9 cellular contexts compared by ENCODE assay signal in the genomic region with DNA sequence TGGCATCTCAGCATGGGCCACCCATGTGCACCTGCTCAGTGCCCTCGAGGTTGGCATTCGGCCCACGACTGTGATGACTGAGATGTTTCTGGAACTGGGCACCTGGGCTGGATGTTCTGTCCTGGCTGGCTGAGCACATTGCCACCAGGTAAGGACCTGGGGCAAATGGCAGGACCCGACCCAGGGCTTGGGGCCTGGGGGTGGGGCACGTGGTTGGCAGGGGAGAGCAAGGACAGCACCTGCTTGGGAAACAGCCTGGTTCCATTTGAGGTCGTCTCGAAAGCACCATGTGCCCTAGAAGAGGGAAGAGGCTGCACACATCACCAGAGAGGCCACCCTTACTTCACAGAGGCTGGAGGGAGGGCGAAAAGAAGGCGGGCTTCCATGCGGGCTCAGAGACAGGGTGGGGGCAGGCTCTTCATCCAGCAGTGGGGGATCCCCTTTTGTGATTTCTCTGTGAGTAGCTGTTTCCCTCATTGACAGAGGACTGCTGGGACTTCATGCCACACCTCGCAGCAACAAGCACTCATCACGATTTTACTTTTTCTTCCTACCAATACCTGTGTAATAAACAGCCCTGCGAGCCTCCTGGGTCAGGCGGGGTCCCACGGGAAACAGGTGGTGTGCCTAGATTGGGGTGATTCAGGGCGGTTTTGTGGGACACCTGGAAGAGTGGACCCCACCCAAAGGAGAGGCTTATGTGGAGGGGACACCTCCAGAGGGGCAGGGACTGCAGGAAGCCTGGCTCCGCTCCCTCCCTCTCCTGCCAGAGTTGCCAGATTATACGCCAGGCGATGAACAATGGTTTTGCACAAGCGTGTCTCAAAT. TPM values are rescaled to one million over a fixed set of nuclear protein-coding genes. Genes with fewer than 3 reads are reported as not detected.
DNase-seq lines count a peak whose midpoint lies in the region; ATAC-seq, FAIRE-seq and TF ChIP-seq lines count a peak whose summit lies in the region.
"Had no signal": no experiment of that assay in that cellular context is flagged by ENCODE, and none has a peak within 500 bp of the region (broad histone marks: within the 10 kb centered on the region; RNA-seq: fewer than 3 reads in every experiment).

No MANE protein-coding gene starts in this region.

- H3K4me3 Mint-ChIP-seq in osteocyte (ENCODE audit: unreplicated experiment): no peak overlapping the region

- TF ChIP-seq CTCF in GM12865 (IDR thresholded peaks at IDR 0.05; ENCODE audit: insufficient read depth, low read depth, low read length, missing control alignments) (no peak), osteocyte (IDR thresholded peaks at IDR 0.05) (no peak)

- H3K27ac Mint-ChIP-seq in osteocyte (ENCODE audit: unreplicated experiment): peak overlapping the region; percentile 93

- no peak for FAIRE-seq in H54 (lab: Jason Lieb, UNC)

- H3K27ac ChIP-seq in KOPT-K1 (ENCODE audit: low read depth, low read length, poor library complexity, severe bottlenecking): peak overlapping the region; percentile 100

- no peak for ATAC-seq in HG03432 (IDR thresholded peaks at IDR 0.05; ENCODE audit: unreplicated experiment)

- DNase-seq in GM12865 (ENCODE audit: low read depth) (peak; percentile 80), osteocyte (ENCODE audit: extremely low spot score, unreplicated experiment) (no peak), hippocampal formation (lab: John Stamatoyannopoulos, UW) (no peak), H54 (ENCODE audit: insufficient read length, low spot score) (no peak), NCI-H1092 (lab: John Stamatoyannopoulos, UW) (no peak)
- DNase-seq in activated naive CD8-positive, alpha-beta T cell treated with anti-CD3 and anti-CD28 coated beads, Interleukin-2, amount 50 U/mL, for 16 hours (ENCODE audit: low read depth, low spot score): peak; percentile 14
- DNase-seq: NCI-H446 had no signal

- peaks cover 16% of the 10 kb centered on the region for H3K4me1 Mint-ChIP-seq in osteocyte (ENCODE audit: unreplicated experiment)

- peak overlapping the region; percentile 69 for H3K4me3 ChIP-seq in GM12865 (ENCODE audit: low read depth, low read length)

- H3K36me3 Mint-ChIP-seq in osteocyte (ENCODE audit: unreplicated experiment): peaks cover 7% of the 10 kb centered on the region

- TF ChIP-seq POLR2A in H54 (IDR thresholded peaks at IDR 0.05; ENCODE audit: low read depth, low read length): no peak

- no peaks in the 10 kb centered on the region for H3K36me3 ChIP-seq in KOPT-K1 (ENCODE audit: insufficient read depth, low read length)

- no peaks in the 10 kb centered on the region for H3K27me3 Mint-ChIP-seq in osteocyte (ENCODE audit: unreplicated experiment)

- no peaks in the 10 kb centered on the region for H3K9me3 ChIP-seq in KOPT-K1 (ENCODE audit: insufficient read depth, low read length, poor library complexity, severe bottlenecking)

- H3K9me3 Mint-ChIP-seq in osteocyte (ENCODE audit: unreplicated experiment): no peaks in the 10 kb centered on the region

RNA-seq across cellular contexts. Expression of gene TMEM187, which starts 12.0 kb away (rescaled TPM):
- total RNA-seq in osteocyte: 19.2 and 19.3 TPM in 2 replicates

RNA-seq across cellular contexts. Expression of gene HCFC1, which starts 12.9 kb away (rescaled TPM):
- 73.7 and 74.8 TPM in 2 replicates for total RNA-seq in osteocyte

RNA-seq across cellular contexts. Expression of gene IRAK1, which starts 35.1 kb away (rescaled TPM):
- 72.4 and 74.2 TPM in 2 replicates for total RNA-seq in osteocyte

RNA-seq across cellular contexts. Expression of gene RENBP, which starts 40.1 kb away (rescaled TPM):
- 18.7 and 18.9 TPM in 2 replicates for total RNA-seq in osteocyte

RNA-seq across cellular contexts. Expression of gene NAA10, which starts 49.7 kb away (rescaled TPM):
- 94.1 and 96.6 TPM in 2 replicates for total RNA-seq in osteocyte

Comparison
In these comparisons a context has a peak if more than half of its experiments do, and no peak if none do; other contexts are left out.
1. DNase-seq: peak in GM12865 (single experiment) and activated naive CD8-positive, alpha-beta T cell treated with anti-CD3 and anti-CD28 coated beads, Interleukin-2, amount 50 U/mL, for 16 hours (single experiment); none in osteocyte (single experiment), hippocampal formation (0 of 2), H54 (single experiment) and NCI-H1092 (single experiment).